1 cellular context compared by ENCODE assay signal in the genomic region with DNA sequence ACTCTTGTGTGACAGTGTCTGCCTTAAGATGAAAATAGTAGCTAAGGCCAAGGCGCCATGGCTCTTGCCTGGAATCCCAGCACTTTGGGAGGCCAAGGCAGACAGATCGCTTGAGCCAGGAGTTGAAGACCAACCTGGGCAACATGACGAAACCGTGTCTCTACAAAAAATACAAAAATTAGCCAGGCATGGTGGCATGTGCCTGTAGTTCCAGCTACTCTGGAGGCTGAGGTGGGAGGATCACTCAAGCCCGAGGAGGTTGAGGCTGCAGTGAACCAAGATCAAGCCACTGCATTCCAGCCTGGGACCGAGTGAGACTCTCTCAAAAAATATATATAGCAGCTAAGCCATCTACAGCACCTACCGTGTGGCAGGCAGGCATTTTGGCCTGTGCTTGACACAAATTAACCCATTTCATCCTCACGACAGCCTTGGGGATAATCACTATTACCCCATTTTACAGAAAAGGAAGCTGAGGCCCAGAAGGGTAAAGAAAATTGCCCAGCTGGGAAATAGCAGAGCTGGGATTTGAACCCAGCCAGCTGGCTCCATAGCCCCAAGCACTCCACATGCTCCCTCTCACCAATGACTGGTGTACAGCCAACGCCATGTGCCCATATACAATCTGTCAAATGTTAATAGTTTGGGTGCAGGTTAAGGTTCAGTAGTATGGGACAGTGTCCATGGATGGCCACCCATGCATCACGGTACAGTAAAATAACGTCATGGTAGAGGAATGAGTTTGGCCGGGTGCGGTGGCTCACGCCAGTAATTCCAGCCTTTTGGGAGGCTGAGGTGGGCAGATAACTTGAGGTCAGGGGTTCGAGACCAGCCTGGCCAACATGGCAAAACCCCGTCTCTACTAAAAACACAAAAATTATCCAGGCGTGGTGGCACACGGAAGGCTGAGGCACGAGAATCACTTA.
TF ChIP-seq lines count a peak whose summit lies in the region.

No MANE protein-coding gene starts in this region.

TF ChIP-seq in HepG2, 621 proteins besides CTCF, POLR2A, EP300 and RAD21 (continued from another document):
- TF ChIP-seq, protein P1, sequence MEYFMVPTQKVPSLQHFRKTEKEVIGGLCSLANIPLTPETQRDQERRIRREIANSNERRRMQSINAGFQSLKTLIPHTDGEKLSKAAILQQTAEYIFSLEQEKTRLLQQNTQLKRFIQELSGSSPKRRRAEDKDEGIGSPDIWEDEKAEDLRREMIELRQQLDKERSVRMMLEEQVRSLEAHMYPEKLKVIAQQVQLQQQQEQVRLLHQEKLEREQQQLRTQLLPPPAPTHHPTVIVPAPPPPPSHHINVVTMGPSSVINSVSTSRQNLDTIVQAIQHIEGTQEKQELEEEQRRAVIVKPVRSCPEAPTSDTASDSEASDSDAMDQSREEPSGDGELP (IDR thresholded peaks at IDR 0.05; ENCODE audit: borderline replicate concordance, low read depth): peak; percentile 8; the same call in 1 of the 2 replicates
- TF ChIP-seq KDM2A (CRISPR knock-in tag; IDR thresholded peaks at IDR 0.05; ENCODE audit: borderline replicate concordance, low read depth) (peak; percentile 17; the same call in 1 of the 2 replicates), TGIF2 (CRISPR knock-in tag; IDR thresholded peaks at IDR 0.05) (0 out of 2 replicates have a peak, but pooled peaks have one; percentile 6), TP53 (CRISPR knock-in tag; conservative IDR thresholded peaks at IDR 0.05) (no peak), ZFYVE20 (CRISPR knock-in tag; IDR thresholded peaks at IDR 0.05; ENCODE audit: borderline replicate concordance, low read depth) (0 out of 2 replicates have a peak, but pooled peaks have one; percentile 27), FOXK2 (IDR thresholded peaks at IDR 0.05) (no peak), HMGXB4 (CRISPR knock-in tag; IDR thresholded peaks at IDR 0.05; ENCODE audit: borderline replicate concordance in 1 of 2, low read depth in 1 of 2) (0 out of 4 replicates have a peak, but pooled peaks of 1 of the 2 experiments have one; percentile 8), FOXJ3 (CRISPR knock-in tag; IDR thresholded peaks at IDR 0.05; ENCODE audit: borderline replicate concordance) (no peak)
TF ChIP-seq in HepG2: peak in this region for 34.
